In the genomic region with DNA sequence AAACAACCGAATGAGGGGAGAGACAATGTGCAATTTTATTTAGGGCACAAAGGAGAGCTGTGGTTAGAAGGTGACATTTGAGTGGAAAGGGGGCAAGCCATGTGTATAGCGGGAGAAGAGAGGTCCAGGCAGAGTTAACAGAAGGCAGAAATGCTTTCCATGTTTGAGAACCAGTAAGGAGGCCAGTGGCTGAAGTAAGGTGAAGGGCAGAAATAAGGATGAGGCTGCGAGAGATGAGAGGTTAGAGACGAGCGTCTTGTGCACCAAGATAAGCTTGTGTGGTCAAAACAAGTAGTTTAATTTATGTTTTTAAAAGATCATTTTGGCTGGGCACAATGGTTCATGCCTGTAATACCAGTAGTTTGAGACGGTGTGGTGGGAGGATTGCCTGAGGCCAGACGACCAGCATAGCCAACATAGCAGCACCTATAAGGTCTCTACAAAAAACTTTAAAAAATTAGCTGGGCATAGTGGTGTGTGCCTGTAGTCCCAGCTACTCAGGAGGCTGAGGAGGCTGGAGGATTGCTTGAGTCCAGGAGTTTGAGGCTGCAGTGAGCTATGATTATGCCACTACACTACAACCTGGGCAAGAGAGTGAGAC, we compare ENCODE assay signal across 1 cellular context.
TF ChIP-seq lines count a peak whose summit lies in the region.

No MANE protein-coding gene starts in this region.

TF ChIP-seq in K562, 482 proteins besides CTCF, POLR2A, EP300 and RAD21:
- 0 out of 2 replicates have a peak, but pooled peaks have one; percentile 54 for TF ChIP-seq MTA2 (IDR thresholded peaks at IDR 0.05; ENCODE audit: low read depth)
- TF ChIP-seq, protein P1, sequence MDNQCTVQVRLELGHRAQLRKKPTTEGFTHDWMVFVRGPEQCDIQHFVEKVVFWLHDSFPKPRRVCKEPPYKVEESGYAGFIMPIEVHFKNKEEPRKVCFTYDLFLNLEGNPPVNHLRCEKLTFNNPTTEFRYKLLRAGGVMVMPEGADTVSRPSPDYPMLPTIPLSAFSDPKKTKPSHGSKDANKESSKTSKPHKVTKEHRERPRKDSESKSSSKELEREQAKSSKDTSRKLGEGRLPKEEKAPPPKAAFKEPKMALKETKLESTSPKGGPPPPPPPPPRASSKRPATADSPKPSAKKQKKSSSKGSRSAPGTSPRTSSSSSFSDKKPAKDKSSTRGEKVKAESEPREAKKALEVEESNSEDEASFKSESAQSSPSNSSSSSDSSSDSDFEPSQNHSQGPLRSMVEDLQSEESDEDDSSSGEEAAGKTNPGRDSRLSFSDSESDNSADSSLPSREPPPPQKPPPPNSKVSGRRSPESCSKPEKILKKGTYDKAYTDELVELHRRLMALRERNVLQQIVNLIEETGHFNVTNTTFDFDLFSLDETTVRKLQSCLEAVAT (IDR thresholded peaks at IDR 0.05), result peak in 1 of 2 experiments; percentile 88; a peak in 2 of 4 replicates
- TF ChIP-seq JUND (IDR thresholded peaks at IDR 0.05; ENCODE audit: borderline replicate concordance, low read depth, low read length), result 0 out of 2 replicates have a peak, but pooled peaks have one; percentile 8
- TF ChIP-seq JUND (tag; IDR thresholded peaks at IDR 0.05; ENCODE audit: borderline replicate concordance, low read depth, low read length), result no peak
- peak; percentile 86 for TF ChIP-seq TEAD4 (IDR thresholded peaks at IDR 0.05; ENCODE audit: low read length)
- TF ChIP-seq TEAD4 (CRISPR knock-in tag; IDR thresholded peaks at IDR 0.05; ENCODE audit: borderline replicate concordance), result no peak
- peak; percentile 65; the same call in 1 of the 2 replicates for TF ChIP-seq DPF2 (IDR thresholded peaks at IDR 0.05)
- TF ChIP-seq MEIS2 (IDR thresholded peaks at IDR 0.05; ENCODE audit: partially characterized antibody), result peak; percentile 75
- TF ChIP-seq ZNF134 (CRISPR knock-in tag; conservative IDR thresholded peaks at IDR 0.05), result no peak
- TF ChIP-seq KLF16 (IDR thresholded peaks at IDR 0.05), result peak; percentile 41; the same call in 1 of the 2 replicates
- TF ChIP-seq CBX3 (IDR thresholded peaks at IDR 0.05; ENCODE audit: borderline replicate concordance in 1 of 2, low read length in 2 of 2), result 0 out of 3 replicates have a peak, but pooled peaks of 1 of the 2 experiments have one; percentile 33
- no peak for TF ChIP-seq BCOR (IDR thresholded peaks at IDR 0.05)
- peak in 1 of 2 experiments; percentile 11; a peak in 1 of 4 replicates for TF ChIP-seq KDM1A (IDR thresholded peaks at IDR 0.05)
- no peak for TF ChIP-seq ZNF212 (CRISPR knock-in tag; IDR thresholded peaks at IDR 0.05)
- TF ChIP-seq CTBP1 (IDR thresholded peaks at IDR 0.05; ENCODE audit: borderline replicate concordance), result 0 out of 2 replicates have a peak, but pooled peaks have one; percentile 20
- TF ChIP-seq RB1 (IDR thresholded peaks at IDR 0.05; ENCODE audit: low read depth), result 0 out of 2 replicates have a peak, but pooled peaks have one; percentile 5
- no peak for TF ChIP-seq TRIM24 (IDR thresholded peaks at IDR 0.05)
- TF ChIP-seq NR2F6 (CRISPR knock-in tag; IDR thresholded peaks at IDR 0.05), result no peak
- TF ChIP-seq CBFA2T2 (conservative IDR thresholded peaks at IDR 0.05), result peak; percentile 72
- TF ChIP-seq ARID1B (IDR thresholded peaks at IDR 0.05), result peak; percentile 83
- peak; percentile 43 for TF ChIP-seq STAT5A (IDR thresholded peaks at IDR 0.05; ENCODE audit: borderline replicate concordance, low read length)
- TF ChIP-seq TCF3 (CRISPR knock-in tag; IDR thresholded peaks at IDR 0.05), result peak; percentile 89
- no peak for TF ChIP-seq ZNF395 (CRISPR knock-in tag; IDR thresholded peaks at IDR 0.05)
- no peak for TF ChIP-seq JUN (IDR thresholded peaks at IDR 0.05; ENCODE audit: borderline replicate concordance, low read depth, low read length)
- TF ChIP-seq JUN (CRISPR knock-in tag; IDR thresholded peaks at IDR 0.05; ENCODE audit: borderline replicate concordance), result no peak
- TF ChIP-seq CBFA2T3 (IDR thresholded peaks at IDR 0.05), result peak; percentile 85
- TF ChIP-seq CXXC5 (CRISPR knock-in tag; IDR thresholded peaks at IDR 0.05), result peak; percentile 56
- peak; percentile 32; the same call in 1 of the 2 replicates for TF ChIP-seq ZEB2 (IDR thresholded peaks at IDR 0.05)
- TF ChIP-seq ZBTB17 (CRISPR knock-in tag; IDR thresholded peaks at IDR 0.05), result peak; percentile 88
- TF ChIP-seq MTA3 (IDR thresholded peaks at IDR 0.05; ENCODE audit: borderline replicate concordance), result no peak
- 0 out of 4 replicates have a peak, but pooled peaks of 1 of the 2 experiments have one; percentile 13 for TF ChIP-seq FOXK2 (conservative IDR thresholded peaks at IDR 0.05 in 1 of 2, IDR thresholded peaks at IDR 0.05 in 1 of 2; ENCODE audit: low read depth in 2 of 2)
- TF ChIP-seq MCM7 (IDR thresholded peaks at IDR 0.05), result no peak
- peak; percentile 71 for TF ChIP-seq TAL1 (IDR thresholded peaks at IDR 0.05)
- TF ChIP-seq POLR2AphosphoS5 (IDR thresholded peaks at IDR 0.05; ENCODE audit: control insufficient read depth, insufficient read depth, low read depth, low read length), result peak; percentile 71
- TF ChIP-seq, protein P2, sequence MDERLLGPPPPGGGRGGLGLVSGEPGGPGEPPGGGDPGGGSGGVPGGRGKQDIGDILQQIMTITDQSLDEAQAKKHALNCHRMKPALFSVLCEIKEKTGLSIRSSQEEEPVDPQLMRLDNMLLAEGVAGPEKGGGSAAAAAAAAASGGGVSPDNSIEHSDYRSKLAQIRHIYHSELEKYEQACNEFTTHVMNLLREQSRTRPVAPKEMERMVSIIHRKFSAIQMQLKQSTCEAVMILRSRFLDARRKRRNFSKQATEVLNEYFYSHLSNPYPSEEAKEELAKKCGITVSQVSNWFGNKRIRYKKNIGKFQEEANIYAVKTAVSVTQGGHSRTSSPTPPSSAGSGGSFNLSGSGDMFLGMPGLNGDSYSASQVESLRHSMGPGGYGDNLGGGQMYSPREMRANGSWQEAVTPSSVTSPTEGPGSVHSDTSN (CRISPR knock-in tag; IDR thresholded peaks at IDR 0.05; ENCODE audit: low read depth), result no peak
- TF ChIP-seq, protein P2 (tag; conservative IDR thresholded peaks at IDR 0.05; ENCODE audit: low read depth), result peak; percentile 47; the same call in 1 of the 2 replicates
- TF ChIP-seq, protein P3, sequence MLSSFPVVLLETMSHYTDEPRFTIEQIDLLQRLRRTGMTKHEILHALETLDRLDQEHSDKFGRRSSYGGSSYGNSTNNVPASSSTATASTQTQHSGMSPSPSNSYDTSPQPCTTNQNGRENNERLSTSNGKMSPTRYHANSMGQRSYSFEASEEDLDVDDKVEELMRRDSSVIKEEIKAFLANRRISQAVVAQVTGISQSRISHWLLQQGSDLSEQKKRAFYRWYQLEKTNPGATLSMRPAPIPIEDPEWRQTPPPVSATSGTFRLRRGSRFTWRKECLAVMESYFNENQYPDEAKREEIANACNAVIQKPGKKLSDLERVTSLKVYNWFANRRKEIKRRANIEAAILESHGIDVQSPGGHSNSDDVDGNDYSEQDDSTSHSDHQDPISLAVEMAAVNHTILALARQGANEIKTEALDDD (IDR thresholded peaks at IDR 0.05), result peak; percentile 81
- no peak for TF ChIP-seq OTX1 (CRISPR knock-in tag; IDR thresholded peaks at IDR 0.05)
- TF ChIP-seq NCOR1 (IDR thresholded peaks at IDR 0.05), result peak; percentile 73
- TF ChIP-seq SMAD4 (CRISPR knock-in tag; conservative IDR thresholded peaks at IDR 0.05), result 0 out of 2 replicates have a peak, but pooled peaks have one; percentile 55
- TF ChIP-seq SMARCA4 (IDR thresholded peaks at IDR 0.05), result peak; percentile 31; the same call in 1 of the 2 replicates
- 0 out of 2 replicates have a peak, but pooled peaks have one; percentile 13 for TF ChIP-seq GATA2 (CRISPR knock-in tag; IDR thresholded peaks at IDR 0.05)
- TF ChIP-seq, protein P4, sequence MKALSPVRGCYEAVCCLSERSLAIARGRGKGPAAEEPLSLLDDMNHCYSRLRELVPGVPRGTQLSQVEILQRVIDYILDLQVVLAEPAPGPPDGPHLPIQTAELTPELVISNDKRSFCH (CRISPR knock-in tag; IDR thresholded peaks at IDR 0.05), result no peak
- TF ChIP-seq, protein P4 (tag; IDR thresholded peaks at IDR 0.05), result 0 out of 2 replicates have a peak, but pooled peaks have one; percentile 32
